In genomic region chr22:28855355-28856094, GRCh38 we compare ENCODE assay signal across 8 cellular contexts. TPM values are rescaled to one million over a fixed set of nuclear protein-coding genes. Genes with fewer than 3 reads are reported as not detected.
DNase-seq lines count a peak whose midpoint lies in the region; ATAC-seq and TF ChIP-seq lines count a peak whose summit lies in the region.

No MANE protein-coding gene starts in this region.

- no peak overlapping the region for H3K27ac Mint-ChIP-seq in Calu3 (ENCODE audit: unreplicated experiment)
- H3K27ac Mint-ChIP-seq in activated naive CD8-positive, alpha-beta T cell treated with anti-CD3 and anti-CD28 coated beads for 36 hours, result no peak overlapping the region
- H3K27ac Mint-ChIP-seq in glutamatergic neuron (ENCODE audit: unreplicated experiment), result no peak overlapping the region

- H3K18ac ChIP-seq in trophoblast cell (ENCODE audit: low read length), result no peak overlapping the region

- H3K36me3 ChIP-seq in OCI-LY3 (replicated peaks; ENCODE audit: low read depth, low read length) (no peaks in the 10 kb centered on the region), trophoblast cell (ENCODE audit: control insufficient read depth in 1 of 2, insufficient read depth in 2 of 2, low read length in 2 of 2) (no peaks in the 10 kb centered on the region)

- no peak overlapping the region for H3K4me2 ChIP-seq in OCI-LY3 (ENCODE audit: low read length)
- no peak overlapping the region for H3K4me2 ChIP-seq in trophoblast cell (ENCODE audit: low read length)

- no TSS peak for BruUV-seq in Calu3 (replicated peaks; lab: Mats Ljungman, UMichigan)

- H3K4me3 ChIP-seq in OCI-LY3 (ENCODE audit: low read length), result no peak overlapping the region
- H3K4me3 ChIP-seq in trophoblast cell (ENCODE audit: low read depth, low read length), result no peak overlapping the region

- H4K8ac ChIP-seq in trophoblast cell (ENCODE audit: low read depth, low read length), result no peak overlapping the region

- H3K9ac ChIP-seq in OCI-LY3 (ENCODE audit: low read length), result no peak overlapping the region
- no peak overlapping the region for H3K9ac ChIP-seq in trophoblast cell (ENCODE audit: low read length)

- peak; percentile 84 for TF ChIP-seq CTCF in Calu3 (IDR thresholded peaks at IDR 0.05; ENCODE audit: unreplicated experiment)
- TF ChIP-seq CTCF in OCI-LY3 (IDR thresholded peaks at IDR 0.05; ENCODE audit: low read depth, low read length), result peak; percentile 98
- peak; percentile 95 for TF ChIP-seq CTCF in glutamatergic neuron (IDR thresholded peaks at IDR 0.05; ENCODE audit: partially characterized antibody, unreplicated experiment)

- no peaks in the 10 kb centered on the region for H3K27me3 Mint-ChIP-seq in Calu3 (ENCODE audit: unreplicated experiment)
- peaks cover 22% of the 10 kb centered on the region for H3K27me3 Mint-ChIP-seq in activated naive CD8-positive, alpha-beta T cell treated with anti-CD3 and anti-CD28 coated beads for 36 hours
- no peaks in the 10 kb centered on the region for H3K27me3 Mint-ChIP-seq in glutamatergic neuron (ENCODE audit: unreplicated experiment)

- H2AFZ ChIP-seq in OCI-LY3 (ENCODE audit: low read depth, low read length), result no peak overlapping the region
- H2AFZ ChIP-seq in trophoblast cell (ENCODE audit: insufficient read depth, low read length, poor library complexity), result no peak overlapping the region

- H3K14ac ChIP-seq in trophoblast cell (ENCODE audit: low read length), result no peak overlapping the region

- no peak overlapping the region for H2BK5ac ChIP-seq in trophoblast cell (ENCODE audit: low read depth, low read length, poor library complexity)

- no peaks in the 10 kb centered on the region for H3K4me1 ChIP-seq in OCI-LY3 (ENCODE audit: low read length)
- no peaks in the 10 kb centered on the region for H3K4me1 ChIP-seq in trophoblast cell (ENCODE audit: control insufficient read depth in 1 of 2, insufficient read depth in 2 of 2, low read length in 2 of 2)

- H3K79me2 ChIP-seq in OCI-LY3 (ENCODE audit: low read length) (no peaks in the 10 kb centered on the region), trophoblast cell (ENCODE audit: control insufficient read depth, insufficient read depth, low read length, poor library complexity) (no peaks in the 10 kb centered on the region)

- H3K27ac ChIP-seq in OCI-LY3 (ENCODE audit: low read length) (no peak overlapping the region), trophoblast cell (ENCODE audit: low read depth, low read length) (no peak overlapping the region)

- no peak overlapping the region for H2BK12ac ChIP-seq in trophoblast cell (ENCODE audit: low read length)

- H3K9me3 ChIP-seq in OCI-LY3 (ENCODE audit: insufficient read depth, low read length), result no peaks in the 10 kb centered on the region
- H3K9me3 ChIP-seq in trophoblast cell (ENCODE audit: insufficient read depth, low read depth, low read length), result no peaks in the 10 kb centered on the region

- H3K4me1 Mint-ChIP-seq in Calu3 (ENCODE audit: low read depth, unreplicated experiment) (peaks cover 10% of the 10 kb centered on the region), glutamatergic neuron (ENCODE audit: low read depth, unreplicated experiment) (no peaks in the 10 kb centered on the region)
- no peaks in the 10 kb centered on the region for H3K4me1 Mint-ChIP-seq in activated naive CD8-positive, alpha-beta T cell treated with anti-CD3 and anti-CD28 coated beads for 36 hours

- no peaks in the 10 kb centered on the region for H4K20me1 ChIP-seq in OCI-LY3 (ENCODE audit: insufficient read depth, low read length)

- ATAC-seq in GM21360 (IDR thresholded peaks at IDR 0.05; ENCODE audit: unreplicated experiment), result no peak
- no peak for ATAC-seq in HG03135 (IDR thresholded peaks at IDR 0.05; ENCODE audit: unreplicated experiment)

- CTCF ChIA-PET in Calu3 (lab: Charles Lee), result interaction anchor here (0.8 to 1.8 kb wide), 6 partner anchors 97 to 188 kb away, joined by 3 to 42 read pairs (median 4); no protein-coding TSS in a partner anchor

- no CpG with 5 or more reads among the region's 6 CpGs for whole genome bisulfite sequencing in trophoblast cell (ENCODE audit: extremely low coverage, insufficient coverage, insufficient read length)

- no peak overlapping the region for H3K4me3 Mint-ChIP-seq in Calu3 (ENCODE audit: low read depth, unreplicated experiment)
- H3K4me3 Mint-ChIP-seq in activated naive CD8-positive, alpha-beta T cell treated with anti-CD3 and anti-CD28 coated beads for 36 hours, result no peak overlapping the region
- H3K4me3 Mint-ChIP-seq in glutamatergic neuron (ENCODE audit: unreplicated experiment), result no peak overlapping the region

- H3K27me3 ChIP-seq in OCI-LY3 (ENCODE audit: low read depth, low read length), result no peaks in the 10 kb centered on the region
- no peaks in the 10 kb centered on the region for H3K27me3 ChIP-seq in trophoblast cell (ENCODE audit: insufficient read depth, low read length)

- no peaks in the 10 kb centered on the region for H3K36me3 Mint-ChIP-seq in Calu3 (ENCODE audit: insufficient read depth, unreplicated experiment)
- no peaks in the 10 kb centered on the region for H3K36me3 Mint-ChIP-seq in activated naive CD8-positive, alpha-beta T cell treated with anti-CD3 and anti-CD28 coated beads for 36 hours
- H3K36me3 Mint-ChIP-seq in glutamatergic neuron (ENCODE audit: unreplicated experiment), result no peaks in the 10 kb centered on the region

- H4K12ac ChIP-seq in trophoblast cell (ENCODE audit: low read depth, low read length), result no peak overlapping the region

- no peak overlapping the region for H2AK5ac ChIP-seq in trophoblast cell (ENCODE audit: low read length)

- H3K4ac ChIP-seq in trophoblast cell (ENCODE audit: low read depth, low read length), result no peak overlapping the region

- no peaks in the 10 kb centered on the region for H3K79me1 ChIP-seq in trophoblast cell (ENCODE audit: low read length)

- DNase-seq in Calu3, result peak; percentile 71
- DNase-seq in HK-2 (ENCODE audit: unreplicated experiment), result peak; percentile 18
- DNase-seq in activated naive CD8-positive, alpha-beta T cell treated with anti-CD3 and anti-CD28 coated beads for 36 hours, result peak; percentile 18
- DNase-seq in glutamatergic neuron, result no peak
- peak; percentile 23 to 83 for DNase-seq in trophoblast cell

- H2BK120ac ChIP-seq in trophoblast cell (ENCODE audit: insufficient read depth, low read length, poor library complexity), result no peak overlapping the region

- H3K9me3 Mint-ChIP-seq in Calu3 (ENCODE audit: low read depth, unreplicated experiment) (no peaks in the 10 kb centered on the region), glutamatergic neuron (ENCODE audit: unreplicated experiment) (no peaks in the 10 kb centered on the region)
- no peaks in the 10 kb centered on the region for H3K9me3 Mint-ChIP-seq in activated naive CD8-positive, alpha-beta T cell treated with anti-CD3 and anti-CD28 coated beads for 36 hours

- H3K23ac ChIP-seq in trophoblast cell (ENCODE audit: low read length), result no peak overlapping the region

- intact Hi-C loops in Calu3 (cut with micrococcal nuclease; ENCODE audit: unreplicated experiment), result loop anchor here (1.0 to 2.0 kb wide), 2 partner anchors 185 to 299 kb away; no protein-coding TSS in a partner anchor

- H4K91ac ChIP-seq in trophoblast cell (ENCODE audit: low read depth, low read length), result no peak overlapping the region

RNA-seq across cellular contexts. Expression of gene ZNRF3, which starts 27.8 kb away (rescaled TPM):
- total RNA-seq in Calu3 (2022) (23.7 and 24.5 TPM in 2 replicates), glutamatergic neuron (ENCODE audit: unreplicated experiment) (8.3 TPM)
- 1 to 10 TPM; 2.2 to 2.4 TPM for total RNA-seq in activated naive CD8-positive, alpha-beta T cell treated with anti-CD3 and anti-CD28 coated beads for 36 hours
- 13.0 and 13.6 TPM in 2 replicates for polyA plus RNA-seq in trophoblast cell (2013)

RNA-seq across cellular contexts. Expression of gene XBP1, which starts 55.2 kb away (rescaled TPM):
- 179 and 192 TPM in 2 replicates for total RNA-seq in Calu3 (2022)
- total RNA-seq in activated naive CD8-positive, alpha-beta T cell treated with anti-CD3 and anti-CD28 coated beads for 36 hours, result 100 to 1,000 TPM; 111 TPM
- total RNA-seq in glutamatergic neuron (ENCODE audit: unreplicated experiment), result 77.4 TPM
- 333 and 362 TPM in 2 replicates for polyA plus RNA-seq in trophoblast cell (2013)
